ENCODE assay signal across 8 cellular contexts in the genomic region with DNA sequence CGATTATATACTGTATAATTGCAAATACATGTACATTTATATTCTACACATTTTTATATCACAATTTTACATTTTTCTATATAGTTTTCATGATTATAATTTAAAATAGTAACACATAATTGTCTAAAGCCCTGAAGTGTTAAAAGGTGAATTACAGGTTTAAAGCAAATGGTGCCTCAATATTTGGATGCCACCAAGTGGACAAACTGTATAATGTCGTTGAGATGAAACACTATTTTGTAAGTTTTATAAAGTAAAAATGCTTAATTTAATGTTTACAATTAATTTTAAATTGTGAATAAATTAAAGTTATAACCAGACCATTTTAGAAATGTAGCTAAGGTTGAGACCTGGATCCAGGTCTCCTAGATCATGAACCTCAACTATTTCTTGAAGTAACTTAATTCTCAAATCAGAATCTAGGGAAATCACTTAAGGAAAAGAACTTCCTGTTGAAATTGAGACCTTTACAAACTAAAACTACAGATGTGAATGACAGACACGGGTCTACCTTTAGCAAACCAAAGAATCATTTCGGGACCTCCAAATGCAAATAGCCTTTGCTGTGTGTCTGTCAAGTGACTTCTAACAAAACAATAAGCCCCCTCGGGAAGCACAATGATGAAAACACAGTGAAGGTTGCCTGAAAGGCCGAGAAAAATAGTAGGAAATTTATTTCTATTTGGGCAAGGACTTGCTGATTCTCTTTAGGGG. TPM values are rescaled to one million over a fixed set of nuclear protein-coding genes. Genes with fewer than 3 reads are reported as not detected.
DNase-seq lines count a peak whose midpoint lies in the region; ATAC-seq, FAIRE-seq and TF ChIP-seq lines count a peak whose summit lies in the region.

No MANE protein-coding gene starts in this region.

- peak; percentile 45 for DNase-seq in DMS53 (lab: John Stamatoyannopoulos, UW)
- DNase-seq in LNCaP clone FGC (ENCODE audit: low read depth): no peak
- no peak for DNase-seq in body of pancreas
- DNase-seq in lung microvascular endothelial cell (ENCODE audit: low read depth in 2 of 2): peak; percentile 24 to 51
- DNase-seq in HTR-8/SVneo (ENCODE audit: insufficient read length, low spot score): no peak
- no peak for DNase-seq in activated CD8-positive, alpha-beta memory T cell treated with anti-CD3 and anti-CD28 coated beads for 24 hours
- no peak for DNase-seq in posterior vena cava (ENCODE audit: low spot score)

- H3K4me3 ChIP-seq in LNCaP clone FGC (ENCODE audit: low read depth, low read length): no peak overlapping the region
- H3K4me3 ChIP-seq in body of pancreas: peak overlapping the region in 1 of 2 donors; percentile 18

- TF ChIP-seq POLR2A in body of pancreas (IDR thresholded peaks at IDR 0.05): no peak

- TF ChIP-seq CTCF in LNCaP clone FGC (IDR thresholded peaks at IDR 0.05; ENCODE audit: control insufficient read depth, extremely low read depth, insufficient read depth) (peak; percentile 60), body of pancreas (IDR thresholded peaks at IDR 0.05) (peak; percentile 23 to 55 (median 43))

- no peaks in the 10 kb centered on the region for H3K27me3 ChIP-seq in body of pancreas

- WGBS in body of pancreas, 2 donors: 7 to 10% methylated on average over 6 of the region's 6 CpGs

- ATAC-seq in body of pancreas (peak; percentile 50), GM18502 (IDR thresholded peaks at IDR 0.05; ENCODE audit: poor library complexity, unreplicated experiment) (no peak)

- peak overlapping the region; percentile 35 to 78 (median 58) for H3K27ac ChIP-seq in body of pancreas

- H3K36me3 ChIP-seq in body of pancreas (replicated peaks in 1 of 2; ENCODE audit: insufficient read depth in 1 of 2, low read depth in 2 of 2): no peaks in the 10 kb centered on the region

- no peaks in the 10 kb centered on the region for H3K9me3 ChIP-seq in body of pancreas

- intact Hi-C loops in body of pancreas (cut with DNase I) (no loop called here), posterior vena cava (cut with DNase I) (no loop called here)

- peaks cover 9% of the 10 kb centered on the region for H3K4me1 ChIP-seq in body of pancreas

- FAIRE-seq in HTR-8/SVneo (lab: Jason Lieb, UNC): no peak

RNA-seq across cellular contexts. Expression of a gene that starts 37.8 kb away (rescaled TPM):
- 1 to 10 TPM; 8.3 to 9.2 TPM for total RNA-seq in body of pancreas
- total RNA-seq in lung microvascular endothelial cell: 3.7 and 4.0 TPM in 2 replicates
- total RNA-seq in posterior vena cava: 1 to 10 TPM; 3.1 to 4.1 TPM

Comparison
In these comparisons a context has a peak if more than half of its experiments do, and no peak if none do; other contexts are left out.
1. DNase-seq: peak in DMS53 (single experiment) and lung microvascular endothelial cell (2 of 2); none in LNCaP clone FGC (single experiment), body of pancreas (0 of 4), HTR-8/SVneo (single experiment), activated CD8-positive, alpha-beta memory T cell treated with anti-CD3 and anti-CD28 coated beads for 24 hours (single experiment) and posterior vena cava (single experiment).